8 cellular contexts compared by ENCODE assay signal in the genomic region with DNA sequence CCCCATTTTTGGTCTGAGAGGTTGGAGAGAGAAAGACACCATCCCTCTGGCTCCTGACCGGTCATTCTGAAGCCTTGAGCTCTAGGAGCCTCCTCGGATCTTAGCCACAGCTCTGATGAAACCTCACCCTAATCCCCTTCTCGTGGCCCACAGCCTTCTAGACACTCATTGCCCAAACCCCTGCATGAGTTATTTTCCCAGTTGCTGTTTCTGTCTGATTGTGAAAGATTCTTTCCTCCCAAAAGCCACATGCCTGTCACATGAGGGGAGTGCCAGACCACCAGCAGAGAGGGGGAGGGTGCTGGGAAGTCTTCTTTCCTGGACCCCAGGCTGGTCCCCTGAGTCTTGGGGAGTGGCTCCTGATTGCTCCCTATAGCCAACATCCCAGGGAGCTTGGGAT.
A peak's percentile ranks its signal among the peaks of the same experiment; 100 is the strongest.
DNase-seq lines count a peak whose midpoint lies in the region; ATAC-seq and TF ChIP-seq lines count a peak whose summit lies in the region.

No MANE protein-coding gene starts in this region.

- H3K36me3 Mint-ChIP-seq in stimulated activated naive B cell treated with anti-CD40 and anti-IgM and Interleukin-4, amounts not matched to agents 10 μg/mL and 1 μg/mL and 100 μg/mL, for 72 hours = peaks cover 4 to 14% of the 10 kb centered on the region in 2 donors

- H2AFZ ChIP-seq in OCI-LY3 (ENCODE audit: low read depth, low read length) = no peak overlapping the region

- H3K27ac ChIP-seq in OCI-LY3 (ENCODE audit: low read length) = peak overlapping the region; percentile 52
- H3K27ac ChIP-seq in WERI-Rb-1 = no peak overlapping the region

- H3K9me3 Mint-ChIP-seq in stimulated activated naive B cell treated with anti-CD40 and anti-IgM and Interleukin-4, amounts not matched to agents 10 μg/mL and 1 μg/mL and 100 μg/mL, for 72 hours = no peaks in the 10 kb centered on the region

- H3K4me3 ChIP-seq in OCI-LY3 (ENCODE audit: low read length) (no peak overlapping the region), WERI-Rb-1 (ENCODE audit: low read depth, low read length) (no peak overlapping the region)

- H3K27ac Mint-ChIP-seq in stimulated activated naive B cell treated with anti-CD40 and anti-IgM and Interleukin-4, amounts not matched to agents 10 μg/mL and 1 μg/mL and 100 μg/mL, for 72 hours = peak overlapping the region; percentile 81

- H3K27me3 ChIP-seq in OCI-LY3 (ENCODE audit: low read depth, low read length) = no peaks in the 10 kb centered on the region
- no peaks in the 10 kb centered on the region for H3K27me3 ChIP-seq in WERI-Rb-1 (ENCODE audit: insufficient read depth, low read depth, severe bottlenecking)

- H3K4me2 ChIP-seq in OCI-LY3 (ENCODE audit: low read length) = peak overlapping the region; percentile 71

- TF ChIP-seq CTCF in OCI-LY3 (IDR thresholded peaks at IDR 0.05; ENCODE audit: low read depth, low read length) (no peak), WERI-Rb-1 (IDR thresholded peaks at IDR 0.05; ENCODE audit: low read depth, low read length) (no peak)

- H3K36me3 ChIP-seq in OCI-LY3 (replicated peaks; ENCODE audit: low read depth, low read length) (peaks cover 3% of the 10 kb centered on the region), WERI-Rb-1 (no peaks in the 10 kb centered on the region)

- H3K9me3 ChIP-seq in OCI-LY3 (ENCODE audit: insufficient read depth, low read length) (no peaks in the 10 kb centered on the region), WERI-Rb-1 (ENCODE audit: severe bottlenecking) (no peaks in the 10 kb centered on the region)

- peak; percentile 4 for ATAC-seq in GM21528 (IDR thresholded peaks at IDR 0.05; ENCODE audit: low FRiP score, unreplicated experiment)
- ATAC-seq in stimulated activated naive B cell treated with anti-CD40 and anti-IgM and Interleukin-4, amounts not matched to agents 10 μg/mL and 1 μg/mL and 100 μg/mL, for 72 hours (replicated peaks) = no peak
- ATAC-seq in HG03025 (IDR thresholded peaks at IDR 0.05; ENCODE audit: low FRiP score, unreplicated experiment) = no peak

- H3K9ac ChIP-seq in OCI-LY3 (ENCODE audit: low read length) = peak overlapping the region; percentile 37; the same call in 1 of the 2 replicates

- H3K27me3 Mint-ChIP-seq in stimulated activated naive B cell treated with anti-CD40 and anti-IgM and Interleukin-4, amounts not matched to agents 10 μg/mL and 1 μg/mL and 100 μg/mL, for 72 hours = no peaks in the 10 kb centered on the region

- H4K20me1 ChIP-seq in OCI-LY3 (ENCODE audit: insufficient read depth, low read length) = peaks cover 32% of the 10 kb centered on the region

- DNase-seq in foreskin melanocyte (peak; percentile 69), WERI-Rb-1 (no peak)
- no peak for DNase-seq in stimulated activated naive B cell treated with anti-CD40 and anti-IgM and Interleukin-4, amounts not matched to agents 10 μg/mL and 1 μg/mL and 100 μg/mL, for 72 hours
- DNase-seq in stimulated activated CD4-positive, alpha-beta T cell treated with anti-CD3 and anti-CD28 coated beads, Interleukin-1b, Interleukin-23, amount 100 ng/mL, for 48 hours = no peak
- DNase-seq in activated CD4-positive, alpha-beta T cell treated with anti-CD3 and anti-CD28 coated beads, Interleukin-2, amount 50 U/mL, for 1 hour = no peak

- H3K4me3 Mint-ChIP-seq in stimulated activated naive B cell treated with anti-CD40 and anti-IgM and Interleukin-4, amounts not matched to agents 10 μg/mL and 1 μg/mL and 100 μg/mL, for 72 hours = peak overlapping the region; percentile 32 to 35

- H3K79me2 ChIP-seq in OCI-LY3 (ENCODE audit: low read length) = peaks cover 55% of the 10 kb centered on the region

- peaks cover 36 to 50% of the 10 kb centered on the region in 2 donors for H3K4me1 Mint-ChIP-seq in stimulated activated naive B cell treated with anti-CD40 and anti-IgM and Interleukin-4, amounts not matched to agents 10 μg/mL and 1 μg/mL and 100 μg/mL, for 72 hours

- peaks cover 32% of the 10 kb centered on the region for H3K4me1 ChIP-seq in OCI-LY3 (ENCODE audit: low read length)
